13 cellular contexts compared by ENCODE assay signal in genomic region chr1:207841318-207841717, GRCh38.
"Had no signal": no experiment of that assay in that cellular context is flagged by ENCODE, and none has a peak within 500 bp of the region (broad histone marks: within the 10 kb centered on the region; RNA-seq: fewer than 3 reads in every experiment).

No MANE protein-coding gene starts in this region.

- DNase-seq: activated CD4-positive, alpha-beta T cell treated with anti-CD3 and anti-CD28 coated beads for 48 hours; activated effector memory CD4-positive, alpha-beta T cell treated with Interleukin-2 at 50 U/mL for 16 hours; activated T-cell treated with anti-CD3 and anti-CD28 coated beads for 4 hours; amygdala; dermis blood vessel endothelial cell; hypothalamus; immature natural killer cell; lower lobe of right lung; T-helper 9 cell had no signal

- H3K27me3 ChIP-seq: neural progenitor cell, tibial artery had no signal

- ATAC-seq: lower lobe of right lung; stimulated activated effector memory CD8-positive, alpha-beta T cell treated with anti-CD3 and anti-CD28 coated beads, Interleukin-12 subunit alpha, Interleukin-12 subunit beta, amount 100 ng/mL, for 72 hours had no signal

- H3K9me3 ChIP-seq: lower lobe of right lung, tibial artery had no signal

- H3K4me3 ChIP-seq: lower lobe of right lung, neural progenitor cell, smooth muscle cell, tibial artery had no signal

- H3K36me3 ChIP-seq: lower lobe of right lung, neural progenitor cell, tibial artery had no signal

- H3K27ac ChIP-seq: lower lobe of right lung, neural progenitor cell, tibial artery had no signal
